ENCODE assay signal across 1 cellular context in genomic region chr19:15550847-15551182, GRCh38.
TF ChIP-seq lines count a peak whose summit lies in the region.

No MANE protein-coding gene starts in this region.

TF ChIP-seq in HepG2, 621 proteins besides CTCF, POLR2A, EP300 and RAD21 (continued from another document and continues in another):
- TF ChIP-seq AHDC1 (CRISPR knock-in tag; IDR thresholded peaks at IDR 0.05; ENCODE audit: borderline replicate concordance) (no peak), CEBPB (IDR thresholded peaks at IDR 0.05; ENCODE audit: borderline replicate concordance, low read depth, low read length) (no peak), FOXO1 (CRISPR knock-in tag; IDR thresholded peaks at IDR 0.05) (no peak), ZNF687 (CRISPR knock-in tag; IDR thresholded peaks at IDR 0.05) (no peak), PPARG (CRISPR knock-in tag; conservative IDR thresholded peaks at IDR 0.05) (0 out of 2 replicates have a peak, but pooled peaks have one; percentile 25), ZNF44 (CRISPR knock-in tag; IDR thresholded peaks at IDR 0.05) (no peak), ONECUT2 (CRISPR knock-in tag; IDR thresholded peaks at IDR 0.05) (no peak), ZNF260 (CRISPR knock-in tag; IDR thresholded peaks at IDR 0.05; ENCODE audit: borderline replicate concordance, low read depth) (no peak), HNRNPK (IDR thresholded peaks at IDR 0.05; ENCODE audit: low read depth, low read length, poor library complexity, severe bottlenecking) (no peak), SUZ12 (IDR thresholded peaks at IDR 0.05; ENCODE audit: low read depth, low read length) (no peak), ZBTB46 (CRISPR knock-in tag; IDR thresholded peaks at IDR 0.05; ENCODE audit: borderline replicate concordance) (no peak), GATAD2A (CRISPR knock-in tag; IDR thresholded peaks at IDR 0.05) (0 out of 2 replicates have a peak, but pooled peaks have one; percentile 9), ZNF605 (CRISPR knock-in tag; IDR thresholded peaks at IDR 0.05) (no peak), ZNF234 (CRISPR knock-in tag; conservative IDR thresholded peaks at IDR 0.05) (no peak), THAP7 (CRISPR knock-in tag; IDR thresholded peaks at IDR 0.05) (no peak), GLI4 (CRISPR knock-in tag; IDR thresholded peaks at IDR 0.05; ENCODE audit: borderline replicate concordance) (no peak), PRDM10 (CRISPR knock-in tag; IDR thresholded peaks at IDR 0.05; ENCODE audit: low read depth) (no peak), SAP130 (CRISPR knock-in tag; IDR thresholded peaks at IDR 0.05; ENCODE audit: low read depth) (no peak; the same call in 1 of the 2 replicates), NR2F1 (CRISPR knock-in tag; IDR thresholded peaks at IDR 0.05) (no peak), ELF4 (CRISPR knock-in tag; IDR thresholded peaks at IDR 0.05; ENCODE audit: borderline replicate concordance) (no peak), ZNF142 (CRISPR knock-in tag; IDR thresholded peaks at IDR 0.05) (no peak), ZNF512 (CRISPR knock-in tag; IDR thresholded peaks at IDR 0.05) (no peak), ATF1 (CRISPR knock-in tag; IDR thresholded peaks at IDR 0.05) (no peak), ATF4 (CRISPR knock-in tag; IDR thresholded peaks at IDR 0.05) (no peak)
